8 cellular contexts compared by ENCODE assay signal in genomic region chr1:32334864-32335618, GRCh38. TPM values are rescaled to one million over a fixed set of nuclear protein-coding genes. Genes with fewer than 3 reads are reported as not detected.
DNase-seq lines count a peak whose midpoint lies in the region; ATAC-seq and TF ChIP-seq lines count a peak whose summit lies in the region.

No MANE protein-coding gene starts in this region.

- DNase-seq in NCI-H1436 (lab: John Stamatoyannopoulos, UW) (peak; percentile 65), NCI-H1436 treated with DMSO at 0.1 percent for 48 hours (lab: John Stamatoyannopoulos, UW) (no peak), left lobe of liver (ENCODE audit: low spot score) (peak; percentile 56)
- DNase-seq in central memory CD4-positive, alpha-beta T cell: peak; percentile 64
- peak; percentile 64 to 65 for DNase-seq in stimulated activated CD4-positive, alpha-beta T cell treated with anti-CD3 and anti-CD28 coated beads, Interleukin-4, amount 100 ng/mL, for 4 hours

- ATAC-seq in left lobe of liver (peak; percentile 63), HG03571 (IDR thresholded peaks at IDR 0.05; ENCODE audit: unreplicated experiment) (no peak)

- no peak for TF ChIP-seq EP300 in Ishikawa (IDR thresholded peaks at IDR 0.05; ENCODE audit: borderline replicate concordance)

- no peak; the same call in 1 of the 2 replicates for TF ChIP-seq RAD21 in Ishikawa (IDR thresholded peaks at IDR 0.05; ENCODE audit: low read depth)

- TF ChIP-seq CTCF in WI38 (IDR thresholded peaks at IDR 0.05; ENCODE audit: low read depth, low read length): peak; percentile 75

- peak overlapping the region; percentile 78 for H3K4me3 ChIP-seq in WI38 (ENCODE audit: low read depth, low read length)

TF ChIP-seq in Ishikawa, 13 proteins besides CTCF, POLR2A, EP300 and RAD21:
- TF ChIP-seq CREB1 (IDR thresholded peaks at IDR 0.05; ENCODE audit: low read depth): no peak
- TF ChIP-seq FOXM1 (IDR thresholded peaks at IDR 0.05; ENCODE audit: borderline replicate concordance, low read depth): no peak
- TF ChIP-seq EGR1 (IDR thresholded peaks at IDR 0.05): 0 out of 2 replicates have a peak, but pooled peaks have one; percentile 1
- TF ChIP-seq YY1 (IDR thresholded peaks at IDR 0.05; ENCODE audit: low read depth): no peak
- no peak for TF ChIP-seq TEAD4 (IDR thresholded peaks at IDR 0.05)
- TF ChIP-seq REST (IDR thresholded peaks at IDR 0.05; ENCODE audit: low read depth): no peak
- TF ChIP-seq TCF12 (IDR thresholded peaks at IDR 0.05; ENCODE audit: low read depth): no peak; the same call in 1 of the 2 replicates
- peak; percentile 92 for TF ChIP-seq ZBTB7A (IDR thresholded peaks at IDR 0.05; ENCODE audit: low read depth)
- peak; percentile 29; the same call in 1 of the 2 replicates for TF ChIP-seq TAF1 (IDR thresholded peaks at IDR 0.05; ENCODE audit: low read depth)
- peak; percentile 45; the same call in 1 of the 2 replicates for TF ChIP-seq MAX (IDR thresholded peaks at IDR 0.05)
- TF ChIP-seq CEBPB (IDR thresholded peaks at IDR 0.05): no peak
- no peak for TF ChIP-seq USF1 (IDR thresholded peaks at IDR 0.05)
- no peak for TF ChIP-seq NFIC (IDR thresholded peaks at IDR 0.05)
TF ChIP-seq in Ishikawa: peak in this region for 4.

RNA-seq across cellular contexts. Expression of gene MARCKSL1, which starts 1.0 kb away (rescaled TPM):
- total RNA-seq in left lobe of liver: 13.6 TPM

RNA-seq across cellular contexts. Expression of gene FAM229A, which starts 27.2 kb away (rescaled TPM):
- 10.0 TPM for total RNA-seq in left lobe of liver

RNA-seq across cellular contexts. Expression of gene TSSK3, which starts 27.3 kb away (rescaled TPM):
- total RNA-seq in left lobe of liver: 1.6 TPM

RNA-seq across cellular contexts. Expression of gene HDAC1, which starts 43.2 kb away (rescaled TPM):
- 29.8 TPM for total RNA-seq in left lobe of liver

RNA-seq across cellular contexts. Expression of gene BSDC1, which starts 59.2 kb away (rescaled TPM):
- total RNA-seq in left lobe of liver: 58.6 TPM
